ENCODE assay signal across 6 cellular contexts in genomic region chr1:151626740-151627139, GRCh38.
"Had no signal": no experiment of that assay in that cellular context is flagged by ENCODE, and none has a peak within 500 bp of the region (broad histone marks: within the 10 kb centered on the region; RNA-seq: fewer than 3 reads in every experiment).

No MANE protein-coding gene starts in this region.

- H3K4me3 ChIP-seq: GM23248, K562 had no signal

- ATAC-seq: K562 had no signal

- H3K9ac ChIP-seq: GM23248 had no signal

- DNase-seq: GM23248, GOT3, H7, HCEC 1CT, IMR-90 had no signal

- H3K27ac ChIP-seq: GM23248 had no signal
